In the genomic region with DNA sequence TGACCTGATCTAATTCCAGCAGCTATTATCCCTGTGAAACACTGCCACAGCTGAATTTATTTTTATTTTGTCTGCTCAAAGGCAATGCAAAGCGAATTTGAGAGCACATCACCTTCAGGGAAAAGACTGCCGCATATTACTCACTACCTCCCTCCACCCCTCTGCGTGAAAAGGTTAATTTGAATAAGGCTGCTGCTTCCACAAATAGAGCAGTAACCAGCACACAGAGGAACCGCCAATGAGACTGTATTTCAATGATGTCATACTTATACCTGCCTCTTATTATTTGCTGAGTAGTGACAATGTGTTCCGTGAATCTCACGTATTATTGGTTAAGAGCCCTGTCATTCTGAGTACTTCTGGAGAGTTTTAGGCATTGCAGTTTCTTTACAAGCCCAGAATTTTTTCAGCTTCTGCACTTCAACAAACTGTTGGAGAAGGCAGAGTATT, we compare ENCODE assay signal across 8 cellular contexts.
DNase-seq lines count a peak whose midpoint lies in the region; ATAC-seq, FAIRE-seq and TF ChIP-seq lines count a peak whose summit lies in the region.

No MANE protein-coding gene starts in this region.

- H3K4me2 ChIP-seq in endothelial cell of umbilical vein (ENCODE audit: insufficient read depth, low read length): no peak overlapping the region

- DNase-seq in activated T-cell treated with anti-CD3 and anti-CD28 coated beads for 24 hours (ENCODE audit: low read depth) (peak; percentile 18), NCI-H2029 (lab: John Stamatoyannopoulos, UW) (peak; percentile 83), endothelial cell of umbilical vein (ENCODE audit: low read depth, low spot score) (peak; percentile 5), myocyte (ENCODE audit: low read depth) (peak; percentile 86), D721Med (ENCODE audit: insufficient read length, low spot score) (no peak)
- no peak for DNase-seq in activated T-cell treated with anti-CD3 and anti-CD28 coated beads, Interleukin-2, amount 50 U/mL, for 1 hour
- DNase-seq in activated CD4-positive, alpha-beta T cell treated with anti-CD3 and anti-CD28 coated beads for 48 hours: peak; percentile 36

- no peaks in the 10 kb centered on the region for H3K9me3 ChIP-seq in endothelial cell of umbilical vein (replicated peaks; ENCODE audit: control insufficient read depth, insufficient read depth, low read length)

- intact Hi-C loops in endothelial cell of umbilical vein (cut with micrococcal nuclease): no loop called here

- TF ChIP-seq CTCF in endothelial cell of umbilical vein (IDR thresholded peaks at IDR 0.05; ENCODE audit: extremely low read depth in 1 of 2, insufficient read depth in 1 of 2, low read depth in 1 of 2, low read length in 2 of 2) (no peak), D721Med (IDR thresholded peaks at IDR 0.05; ENCODE audit: insufficient read depth, missing control alignments) (no peak)

- H3K36me3 ChIP-seq in endothelial cell of umbilical vein (ENCODE audit: control insufficient read depth in 2 of 2, extremely low read depth in 1 of 2, insufficient read depth in 2 of 2, low read length in 2 of 2): no peaks in the 10 kb centered on the region

- H3K9me1 ChIP-seq in endothelial cell of umbilical vein (replicated peaks; ENCODE audit: control insufficient read depth, extremely low read depth, insufficient read depth, low read length): no peaks in the 10 kb centered on the region

- TF ChIP-seq POLR2A in endothelial cell of umbilical vein (IDR thresholded peaks at IDR 0.05; ENCODE audit: low read depth, low read length): no peak

- no peak overlapping the region for H3K27ac ChIP-seq in endothelial cell of umbilical vein (ENCODE audit: insufficient read depth, low read depth, low read length)

- POLR2A ChIA-PET in endothelial cell of umbilical vein (lab: Charles Lee): no interaction called here

- H3K4me3 ChIP-seq in endothelial cell of umbilical vein (replicated peaks in 1 of 3; ENCODE audit: insufficient read depth in 1 of 3, low read depth in 1 of 3, low read length in 3 of 3): no peak overlapping the region

- dilution Hi-C loops in endothelial cell of umbilical vein (cut with MboI; ENCODE audit: extremely low pct_ligation_motif_present, low sequenced_read_pairs): no loop called here

- H4K20me1 ChIP-seq in endothelial cell of umbilical vein (replicated peaks; ENCODE audit: control insufficient read depth, extremely low read depth, insufficient read depth, low read length): no peaks in the 10 kb centered on the region

- H3K4me1 ChIP-seq in endothelial cell of umbilical vein (ENCODE audit: control insufficient read depth, extremely low read depth, insufficient read depth, low read length): peaks cover 4% of the 10 kb centered on the region

- no peak for FAIRE-seq in endothelial cell of umbilical vein (lab: Jason Lieb, UNC)
- FAIRE-seq in D721Med (lab: Jason Lieb, UNC): no peak

- ATAC-seq in HG02759 (IDR thresholded peaks at IDR 0.05; ENCODE audit: unreplicated experiment): peak; percentile 73

- BruUV-seq in endothelial cell of umbilical vein (replicated peaks; lab: Mats Ljungman, UMichigan): no TSS peak

- no peaks in the 10 kb centered on the region for H3K79me2 ChIP-seq in endothelial cell of umbilical vein (ENCODE audit: control insufficient read depth, insufficient read depth, low read length)

- H3K27me3 ChIP-seq in endothelial cell of umbilical vein (ENCODE audit: control insufficient read depth in 2 of 2, insufficient read depth in 2 of 2, low read length in 2 of 2): no peaks in the 10 kb centered on the region

- CTCF ChIA-PET in endothelial cell of umbilical vein (lab: Charles Lee): interaction anchor here (1.6 to 4.9 kb wide), 2 partner anchors 23 to 928 kb away, joined by 3 to 51 read pairs; no protein-coding TSS in a partner anchor

- no peak overlapping the region for H3K9ac ChIP-seq in endothelial cell of umbilical vein (replicated peaks; ENCODE audit: extremely low read depth, insufficient read depth, low read length)

- H2AFZ ChIP-seq in endothelial cell of umbilical vein (ENCODE audit: low read depth, low read length): no peak overlapping the region

TF ChIP-seq in endothelial cell of umbilical vein, 7 proteins besides CTCF, POLR2A, EP300 and RAD21:
- TF ChIP-seq, protein P1, sequence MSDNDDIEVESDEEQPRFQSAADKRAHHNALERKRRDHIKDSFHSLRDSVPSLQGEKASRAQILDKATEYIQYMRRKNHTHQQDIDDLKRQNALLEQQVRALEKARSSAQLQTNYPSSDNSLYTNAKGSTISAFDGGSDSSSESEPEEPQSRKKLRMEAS (IDR thresholded peaks at IDR 0.05; ENCODE audit: insufficient read depth, insufficient read length): no peak
- TF ChIP-seq FOS (IDR thresholded peaks at IDR 0.05; ENCODE audit: borderline replicate concordance, insufficient read depth, low read length): no peak
- TF ChIP-seq MYC (IDR thresholded peaks at IDR 0.05; ENCODE audit: low read depth, low read length): no peak
- TF ChIP-seq JUN (IDR thresholded peaks at IDR 0.05; ENCODE audit: borderline replicate concordance, insufficient read depth, insufficient read length, low read depth): no peak
- TF ChIP-seq POLR2AphosphoS5 (IDR thresholded peaks at IDR 0.05; ENCODE audit: insufficient read depth, low read depth, low read length): no peak
- no peak for TF ChIP-seq EZH2 (IDR thresholded peaks at IDR 0.05; ENCODE audit: borderline replicate concordance, low read depth, low read length, severe bottlenecking)
- TF ChIP-seq GATA2 (IDR thresholded peaks at IDR 0.05; ENCODE audit: insufficient read depth, insufficient read length, low read depth, low read length): no peak

Comparison
In these comparisons a context has a peak if more than half of its experiments do, and no peak if none do; other contexts are left out.
1. DNase-seq: peak in activated T-cell treated with anti-CD3 and anti-CD28 coated beads for 24 hours (single experiment), NCI-H2029 (single experiment), activated CD4-positive, alpha-beta T cell treated with anti-CD3 and anti-CD28 coated beads for 48 hours (single experiment), endothelial cell of umbilical vein (single experiment) and myocyte (single experiment); none in activated T-cell treated with anti-CD3 and anti-CD28 coated beads, Interleukin-2, amount 50 U/mL, for 1 hour (single experiment) and D721Med (single experiment).